ENCODE assay signal across 8 cellular contexts in genomic region chr10:13162013-13162364, GRCh38. TPM values are rescaled to one million over a fixed set of nuclear protein-coding genes. Genes with fewer than 3 reads are reported as not detected.
DNase-seq lines count a peak whose midpoint lies in the region; ATAC-seq, FAIRE-seq and TF ChIP-seq lines count a peak whose summit lies in the region.

No MANE protein-coding gene starts in this region.

- H3K4me2 ChIP-seq in K562 (ENCODE audit: insufficient read depth, low read length), result peak overlapping the region; percentile 81

- peak overlapping the region; percentile 66 for H3K27ac ChIP-seq in K562 (ENCODE audit: extremely low read depth, low read depth, low read length)

- peak overlapping the region; percentile 100 for H2AFZ ChIP-seq in K562 (ENCODE audit: low read depth, low read length)

- H3K4me3 Mint-ChIP-seq in CD14-positive monocyte, result peak overlapping the region; percentile 76 to 89
- H3K4me3 Mint-ChIP-seq in naive thymus-derived CD8-positive, alpha-beta T cell, result peak overlapping the region; percentile 71 to 93 (median 90)

- H3K9me3 Mint-ChIP-seq in CD14-positive monocyte, result peaks cover 0 to 3% (median 2%) of the 10 kb centered on the region in 7 donors
- H3K9me3 Mint-ChIP-seq in naive thymus-derived CD8-positive, alpha-beta T cell, result no peaks in the 10 kb centered on the region

- no peak for TF ChIP-seq POLR2A in K562 (conservative IDR thresholded peaks at IDR 0.05)
- no peak for TF ChIP-seq POLR2A in lower leg skin (IDR thresholded peaks at IDR 0.05)

- FAIRE-seq in HTR-8/SVneo (lab: Jason Lieb, UNC), result no peak
- FAIRE-seq in K562 (lab: Jason Lieb, UNC), result no peak
- FAIRE-seq in D721Med (lab: Jason Lieb, UNC), result no peak

- H3K36me3 Mint-ChIP-seq in CD14-positive monocyte, result peaks cover 3 to 10% of the 10 kb centered on the region in 2 donors
- H3K36me3 Mint-ChIP-seq in naive thymus-derived CD8-positive, alpha-beta T cell, result no peaks in the 10 kb centered on the region

- POLR2A ChIA-PET in K562 (lab: Yijun Ruan, JAX), result interaction anchor here (0.6 to 2.2 kb wide), 7 partner anchors 9 to 1553 kb away, joined by 3 to 9 read pairs (median 4); no protein-coding TSS in a partner anchor
- POLR2A ChIA-PET in naive thymus-derived CD8-positive, alpha-beta T cell (lab: Charles Lee), result interaction anchor here (0.5 to 2.4 kb wide), 4 partner anchors 53 to 190 kb away, joined by 4 to 16 read pairs (median 4); no protein-coding TSS in a partner anchor

- peak overlapping the region in 3 of 7 donors; percentile 8 to 19 (median 17) for H3K27ac Mint-ChIP-seq in CD14-positive monocyte
- H3K27ac Mint-ChIP-seq in naive thymus-derived CD8-positive, alpha-beta T cell, result peak overlapping the region in 4 of 10 donors; percentile 45 to 85 (median 51)

- DNase-seq in CD14-positive monocyte (ENCODE audit: low spot score), result no peak
- peak; percentile 11 for DNase-seq in HTR-8/SVneo (ENCODE audit: insufficient read length, low spot score)
- peak; percentile 16 to 26 (median 21) for DNase-seq in K562 (ENCODE audit: extremely low read depth in 1 of 4, low spot score in 3 of 4)
- peak in 1 of 10 donors; percentile 4 for DNase-seq in naive thymus-derived CD8-positive, alpha-beta T cell
- DNase-seq in lower leg skin (ENCODE audit: low spot score in 2 of 2), result no peak
- DNase-seq in D721Med (ENCODE audit: insufficient read length, low spot score), result no peak

- no peaks in the 10 kb centered on the region for H3K27me3 ChIP-seq in K562 (ENCODE audit: control insufficient read depth in 2 of 2, insufficient read depth in 2 of 2, low read length in 2 of 2)

- peak overlapping the region; percentile 65 to 89 for H3K9ac ChIP-seq in K562 (ENCODE audit: insufficient read depth in 1 of 2, low read depth in 2 of 2, low read length in 2 of 2)

- H3K4me1 Mint-ChIP-seq in CD14-positive monocyte, result peaks cover 19% of the 10 kb centered on the region
- peaks cover 11 to 18% (median 14%) of the 10 kb centered on the region in 4 donors for H3K4me1 Mint-ChIP-seq in naive thymus-derived CD8-positive, alpha-beta T cell

- ATAC-seq in K562, result peak; percentile 42
- no peak for ATAC-seq in naive thymus-derived CD8-positive, alpha-beta T cell
- ATAC-seq in HG03354 (IDR thresholded peaks at IDR 0.05; ENCODE audit: poor library complexity, severe bottlenecking, unreplicated experiment), result no peak
- ATAC-seq in GM21529 (IDR thresholded peaks at IDR 0.05; ENCODE audit: unreplicated experiment), result no peak

- no TSS peak for BruUV-seq in K562 (replicated peaks; lab: Mats Ljungman, UMichigan)

- WGBS in K562 (ENCODE audit: insufficient coverage, low coverage, missing lambda C conversion rate), result under 1% methylated on average over 12 of the region's 12 CpGs
- WGBS in lower leg skin, 2 donors, result 8% methylated on average over 12 of the region's 12 CpGs

- no peak for TF ChIP-seq EP300 in K562 (IDR thresholded peaks at IDR 0.05; ENCODE audit: low read length)

- in situ Hi-C loops in K562 (cut with MboI), result no loop called here

- TF ChIP-seq CTCF in CD14-positive monocyte (IDR thresholded peaks at IDR 0.05), result no peak
- no peak for TF ChIP-seq CTCF in K562 (IDR thresholded peaks at IDR 0.05 in 2 of 3, conservative IDR thresholded peaks at IDR 0.05 in 1 of 3; ENCODE audit: insufficient read depth in 2 of 3, low read depth in 1 of 3, low read length in 3 of 3)
- no peak for TF ChIP-seq CTCF in lower leg skin (IDR thresholded peaks at IDR 0.05)
- no peak for TF ChIP-seq CTCF in D721Med (IDR thresholded peaks at IDR 0.05; ENCODE audit: insufficient read depth, missing control alignments)

- H3K4me3 ChIP-seq in K562 (peak overlapping the region; percentile 58), lower leg skin (ENCODE audit: low read depth, poor library complexity, severe bottlenecking) (no peak overlapping the region)

- H3K79me2 ChIP-seq in K562 (ENCODE audit: control insufficient read depth, insufficient read depth, low read length), result peaks cover 40% of the 10 kb centered on the region

- intact Hi-C loops in CD14-positive monocyte (cut with micrococcal nuclease), result loop anchor here in 1 of 2 donors (5.0 kb wide), 1 partner anchor 140 kb away; the partner anchor contains the start of gene PHYH
- intact Hi-C loops in K562 (cut with micrococcal nuclease), result loop anchor here (5.0 to 10.0 kb wide), 4 partner anchors 45 to 280 kb away; no protein-coding TSS in a partner anchor
- intact Hi-C loops in lower leg skin (cut with DNase I; ENCODE audit: low total_unique reads), result no loop called here

- no peak for TF ChIP-seq RAD21 in K562 (CRISPR knock-in tag; conservative IDR thresholded peaks at IDR 0.05 in 1 of 2, IDR thresholded peaks at IDR 0.05 in 1 of 2)

- no peaks in the 10 kb centered on the region for H3K9me1 ChIP-seq in K562 (ENCODE audit: control insufficient read depth, insufficient read depth, low read length)

- H3K9me3 ChIP-seq in K562 (replicated peaks; ENCODE audit: control insufficient read depth, insufficient read depth, low read depth, low read length), result no peaks in the 10 kb centered on the region

- H3K36me3 ChIP-seq in K562 (ENCODE audit: control insufficient read depth, insufficient read depth, low read length), result peaks cover 35% of the 10 kb centered on the region

- CTCF ChIA-PET in K562 (lab: Yijun Ruan, JAX; ENCODE audit: low intra/inter-chr PET ratio), result interaction anchor here (0.6 kb wide), 1 partner anchor 1343 kb away, joined by 4 read pairs; no protein-coding TSS in a partner anchor

- peaks cover 4 to 13% of the 10 kb centered on the region in 2 experiments; a peak in 4 of 5 replicates for H3K4me1 ChIP-seq in K562 (replicated peaks in 1 of 2; ENCODE audit: control insufficient read depth in 2 of 2, insufficient read depth in 2 of 2, low read length in 2 of 2)

- H4K20me1 ChIP-seq in K562 (replicated peaks; ENCODE audit: control insufficient read depth, insufficient read depth, low read length), result no peaks in the 10 kb centered on the region

- peaks cover 2 to 8% (median 7%) of the 10 kb centered on the region in 3 donors for H3K27me3 Mint-ChIP-seq in CD14-positive monocyte (ENCODE audit: low read depth in 3 of 3)
- peaks cover 0 to 12% (median 1%) of the 10 kb centered on the region in 5 donors for H3K27me3 Mint-ChIP-seq in naive thymus-derived CD8-positive, alpha-beta T cell

TF ChIP-seq in K562, 482 proteins besides CTCF, POLR2A, EP300 and RAD21 (continues in another document):
- TF ChIP-seq FOXA1 (IDR thresholded peaks at IDR 0.05; ENCODE audit: borderline replicate concordance), result no peak

RNA-seq across cellular contexts. Expression of gene MCM10, which starts 0.6 kb away (rescaled TPM):
- polyA plus RNA-seq in CD14-positive monocyte, result not detected
- total RNA-seq in K562 (2011; cell fraction: chromatin; rRNA removed; ENCODE audit: low replicate concordance), result 70.9 and 136 TPM in 2 replicates
- total RNA-seq in K562 (2011; cell fraction: nucleolus; rRNA removed), result 37.0 and 42.4 TPM in 2 replicates
- total RNA-seq in K562 (2011; cell fraction: nucleoplasm; rRNA removed), result 41.4 and 42.4 TPM in 2 replicates
- total RNA-seq in K562 (2014; rRNA removed), result 59.0 and 61.1 TPM in 2 replicates
- total RNA-seq in K562 (2014; rRNA removed; fragmentation: Illumina TruSeq; extraction: Trizol), result 54.6 and 61.9 TPM in 2 replicates
- 55.2 and 56.4 TPM in 2 replicates for total RNA-seq in K562 (2015; rRNA removed; fragmentation: Illumina TruSeq; extraction: Trizol)
- 59.4 and 68.1 TPM in 2 replicates for total RNA-seq in K562 (2021)
- 18.7 and 25.9 TPM in 2 replicates for polyA plus RNA-seq in K562 (2011; rRNA removed)
- polyA plus RNA-seq in K562 (2011; cell fraction: cytosol; rRNA removed), result 8.2 and 9.0 TPM in 2 replicates
- polyA plus RNA-seq in K562 (2011; cell fraction: nucleus; rRNA removed), result 21.4 and 24.5 TPM in 2 replicates
- 18.1 and 26.1 TPM in 2 replicates for polyA plus RNA-seq in K562 (2012)
- polyA plus RNA-seq in K562 (2014; fragmentation: Illumina TruSeq; extraction: Trizol), result 40.0 and 48.0 TPM in 2 replicates
- polyA plus RNA-seq in K562 (2014; fragmentation: Nextera tagmentation; extraction: Ambion mirVana), result 10 to 100 TPM; 10.4 to 26.1 TPM
- polyA plus RNA-seq in K562 (2014; rRNA removed), result 32.7 and 34.3 TPM in 2 replicates
- polyA minus RNA-seq in K562 (2011; rRNA and poly(A)+ RNA removed), result 34.5 and 37.9 TPM in 2 replicates
- 18.7 and 25.1 TPM in 2 replicates for polyA minus RNA-seq in K562 (2011; cell fraction: cytosol; rRNA and poly(A)+ RNA removed)
- polyA minus RNA-seq in K562 (2011; cell fraction: nucleus; rRNA and poly(A)+ RNA removed), result 33.0 and 42.0 TPM in 2 replicates
- total RNA-seq in naive thymus-derived CD8-positive, alpha-beta T cell, result under 1 TPM in 1 of 2 experiments, not detected in 1; 0.34 TPM
- not detected for polyA plus RNA-seq in naive thymus-derived CD8-positive, alpha-beta T cell
- 1 to 10 TPM in 1 of 4 donors, under 1 TPM in 3; 0.08 to 1.5 (median 0.38) TPM for total RNA-seq in lower leg skin

Comparison
In these comparisons a context has a peak if more than half of its experiments do, and no peak if none do; other contexts are left out.
1. DNase-seq: peak in HTR-8/SVneo (single experiment) and K562 (4 of 4); none in CD14-positive monocyte (single experiment), lower leg skin (0 of 2) and D721Med (single experiment).
2. RNA of gene MCM10, which starts 0.6 kb away (total RNA-seq): 37.0 to 136 TPM in K562; 0.08 to 1.5 TPM in lower leg skin and 0.34 TPM in naive thymus-derived CD8-positive, alpha-beta T cell; every median in the first group is over 10 times any median in the second.